ENCODE assay signal across 8 cellular contexts in genomic region chr22:46078241-46079092, GRCh38.
DNase-seq lines count a peak whose midpoint lies in the region; TF ChIP-seq lines count a peak whose summit lies in the region.

No MANE protein-coding gene starts in this region.

- peaks cover 6% of the 10 kb centered on the region; the same call in 1 of the 2 replicates for H3K36me3 ChIP-seq in Karpas-422 (ENCODE audit: insufficient read depth, low read length)

- no peaks in the 10 kb centered on the region for H3K27me3 ChIP-seq in Karpas-422 (ENCODE audit: low read length)

- DNase-seq in ELR (ENCODE audit: low read depth) (peak; percentile 76), fibroblast of pulmonary artery (ENCODE audit: low read depth) (peak; percentile 32), renal cortical epithelial cell (ENCODE audit: low read depth) (peak; percentile 69), germinal center (ENCODE audit: low spot score) (no peak), Karpas-422 (no peak), RPMI8226 (no peak), foreskin melanocyte (no peak)

- no peak overlapping the region for H3K4me2 ChIP-seq in Karpas-422 (ENCODE audit: low read depth, low read length, poor library complexity, severe bottlenecking)

- H3K9me2 ChIP-seq in Karpas-422 (replicated peaks; ENCODE audit: insufficient read depth, low read length): no peaks in the 10 kb centered on the region

- H3K9me3 ChIP-seq in Karpas-422 (ENCODE audit: low read length): no peaks in the 10 kb centered on the region

- H3K4me3 ChIP-seq in fibroblast of pulmonary artery (replicated peaks; ENCODE audit: low read depth, low read length) (no peak overlapping the region), Karpas-422 (ENCODE audit: low read length) (no peak overlapping the region)

- H2AFZ ChIP-seq in Karpas-422 (ENCODE audit: low read length): no peak overlapping the region

- H3K27ac ChIP-seq in Karpas-422 (ENCODE audit: low read length): no peak overlapping the region

- H3K9ac ChIP-seq in Karpas-422 (ENCODE audit: low read length): no peak overlapping the region

- TF ChIP-seq CTCF in fibroblast of pulmonary artery (IDR thresholded peaks at IDR 0.05; ENCODE audit: low read length, missing control alignments): no peak

- H4K20me1 ChIP-seq in Karpas-422 (ENCODE audit: insufficient read depth, low read depth, low read length): peaks cover 29% of the 10 kb centered on the region

- peaks cover 15% of the 10 kb centered on the region for H3K4me1 ChIP-seq in Karpas-422 (ENCODE audit: low read length)

- peaks cover 97% of the 10 kb centered on the region for H3K79me2 ChIP-seq in Karpas-422 (ENCODE audit: low read length)

TF ChIP-seq in PFSK-1, 5 proteins besides CTCF, POLR2A, EP300 and RAD21:
- TF ChIP-seq FOXP2 (optimal IDR thresholded peaks at IDR 0.05; ENCODE audit: borderline replicate concordance, extremely low read depth, extremely low read length, insufficient read depth) (peak; percentile 44), TAF1 (IDR thresholded peaks at IDR 0.05; ENCODE audit: borderline replicate concordance, insufficient read depth, low read length) (no peak), POLR2AphosphoS5 (IDR thresholded peaks at IDR 0.05; ENCODE audit: low read depth, low read length) (no peak)

Comparison
In these comparisons a context has a peak if more than half of its experiments do, and no peak if none do; other contexts are left out.
1. DNase-seq: peak in ELR (single experiment), fibroblast of pulmonary artery (single experiment) and renal cortical epithelial cell (single experiment); none in germinal center (single experiment), Karpas-422 (single experiment), RPMI8226 (single experiment) and foreskin melanocyte (single experiment).